Comparison of ENCODE assay signal across 11 cellular contexts in the genomic region with DNA sequence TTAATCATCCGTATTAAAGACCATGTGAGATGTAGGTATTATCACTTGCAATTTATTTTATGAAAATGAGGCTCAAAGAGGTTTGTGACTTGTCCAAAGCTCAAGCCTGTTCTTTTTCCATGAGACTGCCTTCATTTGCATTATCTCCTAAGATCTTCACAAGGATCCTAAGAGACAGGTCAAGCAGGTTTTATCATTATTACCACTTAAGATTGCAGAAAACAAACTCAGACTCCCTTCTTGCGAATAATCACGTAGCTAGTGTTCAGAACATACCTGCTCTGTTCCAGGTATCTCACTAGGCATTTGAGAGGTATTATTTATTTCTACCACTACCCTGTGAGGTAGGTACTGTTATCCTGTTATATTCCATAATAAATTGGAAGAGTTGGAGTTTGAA.
DNase-seq lines count a peak whose midpoint lies in the region; ATAC-seq, FAIRE-seq and TF ChIP-seq lines count a peak whose summit lies in the region.
"Had no signal": no experiment of that assay in that cellular context is flagged by ENCODE, and none has a peak within 500 bp of the region (broad histone marks: within the 10 kb centered on the region; RNA-seq: fewer than 3 reads in every experiment).

No MANE protein-coding gene starts in this region.

- no peak overlapping the region for H3K4me3 ChIP-seq in A549
- H3K4me3 ChIP-seq in SJCRH30: no peak overlapping the region
- H3K4me3 ChIP-seq in lower lobe of right lung: no peak overlapping the region
- no peak overlapping the region for H3K4me3 ChIP-seq in heart right ventricle
- H3K4me3 ChIP-seq: HAP-1 had no signal

- intact Hi-C loops in lower lobe of right lung (cut with DNase I) (no loop called here), heart right ventricle (cut with DNase I) (no loop called here)

- TF ChIP-seq EP300 in A549 (IDR thresholded peaks at IDR 0.05): no peak

- ATAC-seq in A549 (no peak), lower lobe of right lung (no peak), heart right ventricle (no peak)

- POLR2A ChIA-PET in A549 (lab: Yijun Ruan, JAX): no interaction called here

- TF ChIP-seq POLR2A in A549 (IDR thresholded peaks at IDR 0.05; ENCODE audit: low read length): no peak

- FAIRE-seq in A549 (lab: Jason Lieb, UNC) (peak; percentile 36), GM18507 (lab: Jason Lieb, UNC) (peak; percentile 15)

- TF ChIP-seq CTCF in A549 (IDR thresholded peaks at IDR 0.05) (no peak), lower lobe of right lung (IDR thresholded peaks at IDR 0.05) (no peak), heart right ventricle (IDR thresholded peaks at IDR 0.05) (no peak)

- H3K27ac ChIP-seq in A549: no peak overlapping the region
- H3K27ac ChIP-seq in SJCRH30: peak overlapping the region; percentile 90
- peak overlapping the region; percentile 52 for H3K27ac ChIP-seq in lower lobe of right lung
- peak overlapping the region in 1 of 10 donors; percentile 75 for H3K27ac ChIP-seq in heart right ventricle

- CTCF ChIA-PET in A549 (lab: Yijun Ruan, JAX): interaction anchor here (0.6 to 1.2 kb wide), 3 partner anchors 63 to 189 kb away, joined by 3 to 5 read pairs (median 3); no protein-coding TSS in a partner anchor

- peak overlapping the region; percentile 72; the same call in 2 of the 3 replicates for H3K4me2 ChIP-seq in A549

- H3K9me3 ChIP-seq in A549 (no peaks in the 10 kb centered on the region), SJCRH30 (replicated peaks) (no peaks in the 10 kb centered on the region), lower lobe of right lung (no peaks in the 10 kb centered on the region), heart right ventricle (peaks cover 0 to 7% (median 0%) of the 10 kb centered on the region in 11 donors)
- H3K9me3 ChIP-seq: HAP-1 had no signal

- no peak for TF ChIP-seq RAD21 in A549 (conservative IDR thresholded peaks at IDR 0.05 in 1 of 2, IDR thresholded peaks at IDR 0.05 in 1 of 2)

- 95% methylated on average over 3 of the region's 3 CpGs for WGBS in A549 (ENCODE audit: missing lambda C conversion rate)
- WGBS in heart right ventricle, 2 donors: 89 to 95% methylated on average over 3 of the region's 3 CpGs

- H3K4me1 ChIP-seq in A549 (peaks cover 28% of the 10 kb centered on the region), SJCRH30 (peaks cover 49% of the 10 kb centered on the region), lower lobe of right lung (peaks cover 49% of the 10 kb centered on the region), heart right ventricle (peaks cover 0 to 73% (median 17%) of the 10 kb centered on the region in 9 donors)

- DNase-seq in A549 (ENCODE audit: low read depth in 1 of 2, low spot score in 1 of 2) (no peak), GM18507 (ENCODE audit: extremely low spot score, insufficient read length, low read depth) (no peak), SJCRH30 (no peak), lower lobe of right lung (no peak), SKM-1 (lab: John Stamatoyannopoulos, UW; ENCODE audit: unreplicated experiment) (no peak), occipital lobe (lab: John Stamatoyannopoulos, UW) (no peak), germinal center (ENCODE audit: low spot score) (no peak), heart right ventricle (no peak)
- DNase-seq: NCI-H446; stimulated activated CD4-positive, alpha-beta T cell treated with anti-CD3 and anti-CD28 coated beads, Interleukin-1b, Interleukin-23, amount 100 ng/mL, for 48 hours had no signal

- H3K36me3 ChIP-seq in SJCRH30: no peaks in the 10 kb centered on the region
- no peaks in the 10 kb centered on the region for H3K36me3 ChIP-seq in lower lobe of right lung
- no peaks in the 10 kb centered on the region for H3K36me3 ChIP-seq in heart right ventricle
- H3K36me3 ChIP-seq: HAP-1 had no signal

- H3K27me3 ChIP-seq in SJCRH30: no peaks in the 10 kb centered on the region
- H3K27me3 ChIP-seq in lower lobe of right lung (ENCODE audit: low read depth): no peaks in the 10 kb centered on the region
- no peaks in the 10 kb centered on the region for H3K27me3 ChIP-seq in heart right ventricle

TF ChIP-seq in A549, 52 proteins besides CTCF, POLR2A, EP300 and RAD21:
- TF ChIP-seq HOXB5 (CRISPR knock-in tag; IDR thresholded peaks at IDR 0.05): no peak
- TF ChIP-seq KDM1A (IDR thresholded peaks at IDR 0.05; ENCODE audit: low read depth): no peak
- TF ChIP-seq, protein P1, sequence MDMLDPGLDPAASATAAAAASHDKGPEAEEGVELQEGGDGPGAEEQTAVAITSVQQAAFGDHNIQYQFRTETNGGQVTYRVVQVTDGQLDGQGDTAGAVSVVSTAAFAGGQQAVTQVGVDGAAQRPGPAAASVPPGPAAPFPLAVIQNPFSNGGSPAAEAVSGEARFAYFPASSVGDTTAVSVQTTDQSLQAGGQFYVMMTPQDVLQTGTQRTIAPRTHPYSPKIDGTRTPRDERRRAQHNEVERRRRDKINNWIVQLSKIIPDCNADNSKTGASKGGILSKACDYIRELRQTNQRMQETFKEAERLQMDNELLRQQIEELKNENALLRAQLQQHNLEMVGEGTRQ (IDR thresholded peaks at IDR 0.05): no peak

Comparison
In these comparisons a context has a peak if more than half of its experiments do, and no peak if none do; other contexts are left out.
1. H3K27ac ChIP-seq: peak in SJCRH30 (single experiment) and lower lobe of right lung (single experiment); none in A549 (0 of 2).